Comparison of ENCODE assay signal across 10 cellular contexts in genomic region chr14:68104518-68104917, GRCh38.
DNase-seq lines count a peak whose midpoint lies in the region; ATAC-seq and TF ChIP-seq lines count a peak whose summit lies in the region.
"Had no signal": no experiment of that assay in that cellular context is flagged by ENCODE, and none has a peak within 500 bp of the region (broad histone marks: within the 10 kb centered on the region; RNA-seq: fewer than 3 reads in every experiment).

No MANE protein-coding gene starts in this region.

- DNase-seq in Caki2 (ENCODE audit: low read depth) (peak; percentile 92), NCI-H226 (peak; percentile 89), fibroblast of mammary gland (ENCODE audit: low read depth) (peak; percentile 73), osteocyte (ENCODE audit: extremely low spot score, unreplicated experiment) (no peak), MV-4-11 (lab: John Stamatoyannopoulos, UW) (no peak), NCI-H345 (lab: John Stamatoyannopoulos, UW) (no peak), PC-3 (no peak)
- DNase-seq: stimulated activated CD4-positive, alpha-beta T cell treated with anti-CD3 and anti-CD28 coated beads, Interleukin-1b, Interleukin-23, amount 100 ng/mL, for 48 hours had no signal

- BruUV-seq in PC-3 (replicated peaks; lab: Mats Ljungman, UMichigan), result no TSS peak

- H3K27ac ChIP-seq in PC-3 (ENCODE audit: low read length), result no peak overlapping the region

- no peaks in the 10 kb centered on the region for H4K20me1 ChIP-seq in PC-3 (ENCODE audit: low read length)

- POLR2A ChIA-PET in PC-3 (lab: Charles Lee; ENCODE audit: unreplicated experiment), result no interaction called here

- H3K79me2 ChIP-seq in PC-3 (ENCODE audit: low read length), result no peaks in the 10 kb centered on the region

- no peaks in the 10 kb centered on the region for H3F3A ChIP-seq in PC-3 (ENCODE audit: low read length, unreplicated experiment)

- no peak for TF ChIP-seq CTCF in fibroblast of mammary gland (conservative IDR thresholded peaks at IDR 0.05; ENCODE audit: control insufficient read depth, insufficient read depth, low read depth, low read length)
- no peak for TF ChIP-seq CTCF in osteocyte (IDR thresholded peaks at IDR 0.05)
- TF ChIP-seq CTCF in PC-3 (conservative IDR thresholded peaks at IDR 0.05; ENCODE audit: low read depth, low read length), result no peak

- in situ Hi-C loops in Caki2 (cut with HindIII; ENCODE audit: low pct_unique_long_range_greater_than_20kb, low sequenced_read_pairs), result no loop called here

- H3K4me3 Mint-ChIP-seq in osteocyte (ENCODE audit: unreplicated experiment), result no peak overlapping the region
- H3K4me3 Mint-ChIP-seq: memory B cell had no signal

- H3K4me2 ChIP-seq in PC-3 (ENCODE audit: low read length), result no peak overlapping the region

- H3K27me3 ChIP-seq in PC-3 (ENCODE audit: low read length), result no peaks in the 10 kb centered on the region

- no peak overlapping the region for H3K4me3 ChIP-seq in fibroblast of mammary gland (ENCODE audit: control insufficient read depth, low read depth, low read length)
- no peak overlapping the region for H3K4me3 ChIP-seq in PC-3 (ENCODE audit: low read length)

- H3K27ac Mint-ChIP-seq in osteocyte (ENCODE audit: unreplicated experiment), result peak overlapping the region; percentile 46
- H3K27ac Mint-ChIP-seq: memory B cell had no signal

- H3K9ac ChIP-seq in PC-3 (ENCODE audit: low read length), result no peak overlapping the region

- peaks cover 35% of the 10 kb centered on the region for H3K4me1 Mint-ChIP-seq in osteocyte (ENCODE audit: unreplicated experiment)
- H3K4me1 Mint-ChIP-seq: memory B cell had no signal

- H3K4me1 ChIP-seq in PC-3 (ENCODE audit: insufficient read depth, low read length), result no peaks in the 10 kb centered on the region

- no peak for ATAC-seq in PC-3
- no peak for ATAC-seq in HG02885 (IDR thresholded peaks at IDR 0.05; ENCODE audit: poor library complexity, unreplicated experiment)

- no peaks in the 10 kb centered on the region for H3K27me3 Mint-ChIP-seq in osteocyte (ENCODE audit: unreplicated experiment)
- H3K27me3 Mint-ChIP-seq: memory B cell had no signal

- peaks cover 7% of the 10 kb centered on the region; the same call in 1 of the 2 replicates for H3K36me3 ChIP-seq in PC-3 (ENCODE audit: low read depth, low read length)

- H3K9me3 ChIP-seq in PC-3 (ENCODE audit: low read length), result 0 out of 2 replicates have a peak, but pooled peaks cover 8% of the 10 kb centered on the region

- H2AFZ ChIP-seq in PC-3 (ENCODE audit: low read length), result no peak overlapping the region

- intact Hi-C loops in PC-3 (cut with micrococcal nuclease), result no loop called here

- peaks cover 13% of the 10 kb centered on the region for H3K9me3 Mint-ChIP-seq in osteocyte (ENCODE audit: unreplicated experiment)

- peaks cover 6% of the 10 kb centered on the region for H3K36me3 Mint-ChIP-seq in osteocyte (ENCODE audit: unreplicated experiment)

- no peaks in the 10 kb centered on the region for H3K9me2 ChIP-seq in PC-3 (replicated peaks; ENCODE audit: low read length)

- CTCF ChIA-PET in PC-3 (lab: Charles Lee), result no interaction called here

Comparison
In these comparisons a context has a peak if more than half of its experiments do, and no peak if none do; other contexts are left out.
1. DNase-seq: peak in Caki2 (single experiment), NCI-H226 (single experiment) and fibroblast of mammary gland (single experiment); none in osteocyte (single experiment), MV-4-11 (single experiment), NCI-H345 (single experiment) and PC-3 (single experiment).